22 cellular contexts compared by ENCODE assay signal in the genomic region with DNA sequence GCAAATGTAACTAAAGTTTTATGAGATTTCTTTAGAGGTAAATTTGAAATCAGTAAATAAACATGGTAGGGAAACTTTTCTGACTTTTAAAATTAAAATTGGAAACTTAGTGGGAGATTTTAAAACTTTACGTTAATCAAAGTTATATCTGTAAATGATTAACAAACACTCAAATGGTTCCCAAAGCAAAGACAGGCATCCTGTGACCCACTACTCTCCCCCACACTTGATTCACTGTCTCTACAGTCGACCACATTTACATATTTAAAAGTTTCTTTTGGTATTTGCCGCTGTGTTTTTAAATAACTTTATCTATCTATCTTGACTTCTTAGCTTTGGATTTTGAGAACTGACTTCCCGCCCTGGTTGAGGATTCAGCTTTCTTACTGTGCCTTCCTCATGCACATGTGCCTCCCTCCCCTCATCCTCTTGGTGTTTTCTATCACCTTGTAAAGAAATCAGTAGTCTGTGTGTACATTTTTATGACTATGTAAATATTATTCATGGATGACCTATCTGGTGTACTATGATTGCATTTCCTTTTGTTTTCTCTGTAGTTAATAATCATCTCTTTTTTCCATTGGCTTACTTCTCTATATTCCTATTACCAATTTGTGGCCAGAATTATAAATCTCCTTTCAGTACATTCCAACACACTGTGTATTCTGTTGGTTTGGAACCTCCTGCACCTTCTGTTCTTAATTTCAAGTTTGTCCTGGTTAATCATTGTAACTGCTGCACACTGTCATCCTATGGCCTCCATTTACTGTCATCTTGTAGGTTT.
DNase-seq lines count a peak whose midpoint lies in the region; ATAC-seq and TF ChIP-seq lines count a peak whose summit lies in the region.
"Had no signal": no experiment of that assay in that cellular context is flagged by ENCODE, and none has a peak within 500 bp of the region (broad histone marks: within the 10 kb centered on the region; RNA-seq: fewer than 3 reads in every experiment).

No MANE protein-coding gene starts in this region.

- H2AK5ac ChIP-seq in H9 (ENCODE audit: insufficient read length, low read length) (no peak overlapping the region), trophoblast cell (ENCODE audit: low read length) (no peak overlapping the region)

- no peak overlapping the region for H2BK120ac ChIP-seq in H9 (ENCODE audit: low read depth, low read length, poor library complexity, severe bottlenecking)
- H2BK120ac ChIP-seq in trophoblast cell (ENCODE audit: insufficient read depth, low read length, poor library complexity) = no peak overlapping the region

- H2AFZ ChIP-seq in H9 (ENCODE audit: low read length) (no peak overlapping the region), hepatocyte (no peak overlapping the region), trophoblast cell (ENCODE audit: insufficient read depth, low read length, poor library complexity) (no peak overlapping the region)

- no peak for TF ChIP-seq CTCF in H9 (conservative IDR thresholded peaks at IDR 0.05)
- no peak for TF ChIP-seq CTCF in RWPE2 (IDR thresholded peaks at IDR 0.05; ENCODE audit: poor library complexity, severe bottlenecking)
- TF ChIP-seq CTCF in hepatocyte (IDR thresholded peaks at IDR 0.05; ENCODE audit: poor library complexity) = no peak
- no peak for TF ChIP-seq CTCF in BE2C (IDR thresholded peaks at IDR 0.05; ENCODE audit: low read depth, low read length)

- intact Hi-C loops in aorta (cut with DNase I) = no loop called here

- H3K18ac ChIP-seq in H9 (ENCODE audit: insufficient read length, low read depth, low read length) (no peak overlapping the region), trophoblast cell (ENCODE audit: low read length) (no peak overlapping the region)

- H3K23me2 ChIP-seq in H9 (ENCODE audit: insufficient read length, low read depth, low read length, poor library complexity, severe bottlenecking) = no peaks in the 10 kb centered on the region

- no peak overlapping the region for H4K12ac ChIP-seq in trophoblast cell (ENCODE audit: low read depth, low read length)

- H4K5ac ChIP-seq in H9 (ENCODE audit: insufficient read length, low read depth, low read length) = no peak overlapping the region

- H2BK20ac ChIP-seq in H9 (ENCODE audit: low read depth, low read length, poor library complexity, severe bottlenecking) = no peak overlapping the region

- no peak overlapping the region for H4K8ac ChIP-seq in H9 (replicated peaks; ENCODE audit: insufficient read length, low read depth, low read length)
- no peak overlapping the region for H4K8ac ChIP-seq in trophoblast cell (ENCODE audit: low read depth, low read length)

- no peaks in the 10 kb centered on the region for H3K9me2 ChIP-seq in hepatocyte (replicated peaks; ENCODE audit: insufficient read depth)

- H3K4me2 ChIP-seq in H9 (ENCODE audit: insufficient read depth, insufficient read length, low read length) = no peak overlapping the region
- H3K4me2 ChIP-seq in hepatocyte = peak overlapping the region; percentile 52
- no peak overlapping the region for H3K4me2 ChIP-seq in trophoblast cell (ENCODE audit: low read length)

- H3K4ac ChIP-seq in H9 (ENCODE audit: low read depth, low read length) = no peak overlapping the region
- H3K4ac ChIP-seq in trophoblast cell (ENCODE audit: low read depth, low read length) = no peak overlapping the region

- no peak overlapping the region for H3K9ac ChIP-seq in H9 (ENCODE audit: extremely low read depth, insufficient read length, low read length)
- no peak overlapping the region for H3K9ac ChIP-seq in trophoblast cell (ENCODE audit: low read length)

- H3K79me2 ChIP-seq in H9 (ENCODE audit: insufficient read depth, low read length) = peaks cover 20% of the 10 kb centered on the region; the same call in 1 of the 2 replicates
- peaks cover 74% of the 10 kb centered on the region for H3K79me2 ChIP-seq in hepatocyte
- H3K79me2 ChIP-seq in trophoblast cell (ENCODE audit: control insufficient read depth, insufficient read depth, low read length, poor library complexity) = peaks cover 4% of the 10 kb centered on the region

- peak; percentile 80 for ATAC-seq in RWPE2 (ENCODE audit: low read depth)
- no peak for ATAC-seq in GM18511 (IDR thresholded peaks at IDR 0.05; ENCODE audit: unreplicated experiment)
- ATAC-seq in aorta (ENCODE audit: low FRiP score) = no peak
- ATAC-seq: gastroesophageal sphincter; naive thymus-derived CD8-positive, alpha-beta T cell; psoas muscle had no signal

- no peaks in the 10 kb centered on the region for H4K20me1 ChIP-seq in H9 (ENCODE audit: control insufficient read depth, insufficient read depth, insufficient read length)
- no peaks in the 10 kb centered on the region for H4K20me1 ChIP-seq in hepatocyte (ENCODE audit: insufficient read depth, poor library complexity, severe bottlenecking)

- WGBS in H9 (ENCODE audit: extremely low coverage, insufficient read length, low lambda C conversion rate) = no CpG with 5 or more reads among the region's 4 CpGs
- WGBS in hepatocyte (ENCODE audit: low lambda C conversion rate, missing lambda C conversion rate) = 47% methylated on average over 4 of the region's 4 CpGs
- no CpG with 5 or more reads among the region's 4 CpGs for whole genome bisulfite sequencing in trophoblast cell (ENCODE audit: extremely low coverage, insufficient coverage, insufficient read length)
- WGBS in aorta, 2 donors = 80 to 83% methylated on average over 4 of the region's 4 CpGs

- H2BK5ac ChIP-seq in H9 (ENCODE audit: insufficient read length, low read length) (no peak overlapping the region), trophoblast cell (ENCODE audit: low read depth, low read length, poor library complexity) (no peak overlapping the region)

- H3K9me3 ChIP-seq in H9 (ENCODE audit: control insufficient read depth, low read depth, low read length) = no peaks in the 10 kb centered on the region
- no peaks in the 10 kb centered on the region for H3K9me3 ChIP-seq in RWPE2 (ENCODE audit: severe bottlenecking)
- H3K9me3 ChIP-seq in hepatocyte (ENCODE audit: low read depth) = no peaks in the 10 kb centered on the region
- H3K9me3 ChIP-seq in trophoblast cell (ENCODE audit: insufficient read depth, low read depth, low read length) = no peaks in the 10 kb centered on the region
- H3K9me3 ChIP-seq in BE2C = no peaks in the 10 kb centered on the region
- no peaks in the 10 kb centered on the region for H3K9me3 ChIP-seq in aorta (ENCODE audit: control insufficient read depth, low read length)
- H3K9me3 ChIP-seq: gastroesophageal sphincter, psoas muscle, SJCRH30 had no signal

- H3K36me3 Mint-ChIP-seq in H9 (ENCODE audit: insufficient read depth in 1 of 3, low read depth in 3 of 3) = peaks cover 0 to 5% (median 0%) of the 10 kb centered on the region in 3 experiments; a peak in 2 of 7 replicates

- H3K4me1 ChIP-seq in H9 (ENCODE audit: insufficient read depth, low read length) (peaks cover 11% of the 10 kb centered on the region; the same call in 1 of the 2 replicates), RWPE2 (ENCODE audit: insufficient read depth, poor library complexity, severe bottlenecking) (peaks cover 32% of the 10 kb centered on the region), hepatocyte (ENCODE audit: insufficient read depth) (peaks cover 34% of the 10 kb centered on the region), trophoblast cell (ENCODE audit: control insufficient read depth in 1 of 2, insufficient read depth in 2 of 2, low read length in 2 of 2) (peaks cover 0 to 4% of the 10 kb centered on the region in 2 experiments), BE2C (no peaks in the 10 kb centered on the region; the same call in 1 of the 2 replicates), aorta (ENCODE audit: control insufficient read depth in 1 of 2, insufficient read depth in 2 of 2, low read length in 2 of 2) (peaks cover 0 to 9% of the 10 kb centered on the region in 2 donors)

- H3K56ac ChIP-seq in H9 (ENCODE audit: insufficient read length, low read depth, low read length) = no peak overlapping the region

- H3K36me3 ChIP-seq in RWPE2 (ENCODE audit: low read depth) (no peaks in the 10 kb centered on the region), hepatocyte (replicated peaks; ENCODE audit: insufficient read depth, low read depth) (no peaks in the 10 kb centered on the region), trophoblast cell (ENCODE audit: control insufficient read depth in 1 of 2, insufficient read depth in 2 of 2, low read length in 2 of 2) (no peaks in the 10 kb centered on the region), BE2C (no peaks in the 10 kb centered on the region), aorta (ENCODE audit: control insufficient read depth in 1 of 2, insufficient read depth in 2 of 2, low read length in 1 of 2) (no peaks in the 10 kb centered on the region)
- H3K36me3 ChIP-seq: gastroesophageal sphincter, SJCRH30, WERI-Rb-1 had no signal

- no peaks in the 10 kb centered on the region for H3K27me3 Mint-ChIP-seq in H9 (ENCODE audit: low read depth)
- H3K27me3 Mint-ChIP-seq: activated naive CD4-positive, alpha-beta T cell treated with anti-CD3 and anti-CD28 coated beads, Interleukin-2, amount 50 U/mL, for 24 hours had no signal

- H3K23ac ChIP-seq in H9 (ENCODE audit: insufficient read length, low read depth, low read length) (no peak overlapping the region), trophoblast cell (ENCODE audit: low read length) (peak overlapping the region; percentile 90)

- H3K14ac ChIP-seq in H9 (ENCODE audit: insufficient read depth, low read length) (no peak overlapping the region), trophoblast cell (ENCODE audit: low read length) (no peak overlapping the region)

- no peak overlapping the region for H2BK12ac ChIP-seq in H9 (ENCODE audit: insufficient read length, low read depth, low read length)
- H2BK12ac ChIP-seq in trophoblast cell (ENCODE audit: low read length) = no peak overlapping the region

- H3K27ac ChIP-seq in H9 (ENCODE audit: insufficient read length, low read depth, low read length) (no peak overlapping the region), RWPE2 (ENCODE audit: poor library complexity, severe bottlenecking) (peak overlapping the region; percentile 23), hepatocyte (peak overlapping the region; percentile 21), trophoblast cell (ENCODE audit: low read depth, low read length) (no peak overlapping the region), aorta (ENCODE audit: low read depth in 1 of 2, low read length in 2 of 2) (no peak overlapping the region)
- H3K27ac ChIP-seq: gastroesophageal sphincter, psoas muscle, SJCRH30, WERI-Rb-1 had no signal

- H3K4me3 Mint-ChIP-seq in H9 = no peak overlapping the region
- H3K4me3 Mint-ChIP-seq: activated CD4-positive, alpha-beta memory T cell treated with anti-CD3 and anti-CD28 coated beads, Interleukin-2, amount 10 ng/mL, durations not matched to agents 7 days and 5 days; activated naive CD4-positive, alpha-beta T cell treated with anti-CD3 and anti-CD28 coated beads, Interleukin-2, amount 50 U/mL, for 24 hours; activated T-cell treated with anti-CD3 and anti-CD28 coated beads, Interleukin-2, amount 50 U/mL, for 24 hours; naive thymus-derived CD8-positive, alpha-beta T cell; T-helper 1 cell treated with Interleukin-12 subunit alpha and Interleukin-12 subunit beta and Interleukin-4 antibody, amounts not matched to agents 30 μg/mL and 1 μg/mL, for 36 hours had no signal

- DNase-seq in H9 = no peak
- DNase-seq in RWPE2 (ENCODE audit: low spot score) = no peak
- no peak for DNase-seq in hepatocyte (ENCODE audit: low spot score)
- DNase-seq in trophoblast cell = no peak
- DNase-seq in BE2C = no peak
- DNase-seq in DMS79 treated with DMSO at 0.1 percent for 48 hours (lab: John Stamatoyannopoulos, UW) = no peak
- no peak for DNase-seq in aorta
- DNase-seq: activated CD4-positive, alpha-beta memory T cell treated with anti-CD3 and anti-CD28 coated beads, Interleukin-2, amount 10 ng/mL, durations not matched to agents 7 days and 5 days; activated T-cell treated with anti-CD3 and anti-CD28 coated beads, Interleukin-2, amount 50 U/mL, for 24 hours; AML-193; erythroblast; KBM-7; naive thymus-derived CD8-positive, alpha-beta T cell; NCI-H510A; psoas muscle; SJCRH30; WERI-Rb-1 had no signal

- H3K9me3 Mint-ChIP-seq in H9 = no peaks in the 10 kb centered on the region
- H3K9me3 Mint-ChIP-seq: activated CD4-positive, alpha-beta memory T cell treated with anti-CD3 and anti-CD28 coated beads, Interleukin-2, amount 10 ng/mL, durations not matched to agents 7 days and 5 days; activated naive CD4-positive, alpha-beta T cell treated with anti-CD3 and anti-CD28 coated beads, Interleukin-2, amount 50 U/mL, for 24 hours; activated T-cell treated with anti-CD3 and anti-CD28 coated beads, Interleukin-2, amount 50 U/mL, for 24 hours; naive thymus-derived CD8-positive, alpha-beta T cell; T-helper 1 cell treated with Interleukin-12 subunit alpha and Interleukin-12 subunit beta and Interleukin-4 antibody, amounts not matched to agents 30 μg/mL and 1 μg/mL, for 36 hours had no signal

- no peak overlapping the region for H2BK15ac ChIP-seq in H9 (ENCODE audit: low read depth, low read length)

- no peak overlapping the region for H3K4me3 ChIP-seq in RWPE2 (ENCODE audit: severe bottlenecking)
- no peak overlapping the region for H3K4me3 ChIP-seq in hepatocyte
- H3K4me3 ChIP-seq in trophoblast cell (ENCODE audit: low read depth, low read length) = no peak overlapping the region
- H3K4me3 ChIP-seq in BE2C (ENCODE audit: low read depth, low read length) = no peak overlapping the region
- H3K4me3 ChIP-seq in aorta (ENCODE audit: low read length in 2 of 2) = no peak overlapping the region
- H3K4me3 ChIP-seq: gastroesophageal sphincter, lung, psoas muscle, SJCRH30 had no signal

- H3K27ac Mint-ChIP-seq in H9 = peak overlapping the region; percentile 2 to 41 (median 5); a peak in 5 of 7 replicates
- H3K27ac Mint-ChIP-seq: activated CD4-positive, alpha-beta memory T cell treated with anti-CD3 and anti-CD28 coated beads, Interleukin-2, amount 10 ng/mL, durations not matched to agents 7 days and 5 days; activated naive CD4-positive, alpha-beta T cell treated with anti-CD3 and anti-CD28 coated beads, Interleukin-2, amount 50 U/mL, for 24 hours; activated T-cell treated with anti-CD3 and anti-CD28 coated beads, Interleukin-2, amount 50 U/mL, for 24 hours; naive thymus-derived CD8-positive, alpha-beta T cell; T-helper 1 cell treated with Interleukin-12 subunit alpha and Interleukin-12 subunit beta and Interleukin-4 antibody, amounts not matched to agents 30 μg/mL and 1 μg/mL, for 36 hours had no signal

- H4K91ac ChIP-seq in H9 (ENCODE audit: insufficient read length, low read depth, low read length) (no peak overlapping the region), trophoblast cell (ENCODE audit: low read depth, low read length) (no peak overlapping the region)

- H3K79me1 ChIP-seq in H9 (ENCODE audit: insufficient read depth, low read depth, low read length, poor library complexity, severe bottlenecking) (peaks cover 5% of the 10 kb centered on the region), trophoblast cell (ENCODE audit: low read length) (no peaks in the 10 kb centered on the region)

- H3K27me3 ChIP-seq in H9 (ENCODE audit: insufficient read depth, low read length) (no peaks in the 10 kb centered on the region), RWPE2 (ENCODE audit: insufficient read depth, poor library complexity, severe bottlenecking) (no peaks in the 10 kb centered on the region), hepatocyte (no peaks in the 10 kb centered on the region), trophoblast cell (ENCODE audit: insufficient read depth, low read length) (no peaks in the 10 kb centered on the region), BE2C (no peaks in the 10 kb centered on the region), aorta (ENCODE audit: control insufficient read depth in 1 of 2, insufficient read depth in 2 of 2, low read length in 1 of 2) (no peaks in the 10 kb centered on the region)
- H3K27me3 ChIP-seq: gastroesophageal sphincter, SJCRH30 had no signal

- H3T11ph ChIP-seq in H9 (ENCODE audit: low read length) = no peak overlapping the region

- peaks cover 53 to 54% of the 10 kb centered on the region in 2 experiments for H3K4me1 Mint-ChIP-seq in H9
- H3K4me1 Mint-ChIP-seq: activated CD4-positive, alpha-beta memory T cell treated with anti-CD3 and anti-CD28 coated beads, Interleukin-2, amount 10 ng/mL, durations not matched to agents 7 days and 5 days had no signal

Comparison
In these comparisons a context has a peak if more than half of its experiments do, and no peak if none do; other contexts are left out.
1. H3K27ac ChIP-seq: peak in RWPE2 (single experiment) and hepatocyte (single experiment); none in H9 (single experiment), trophoblast cell (single experiment) and aorta (0 of 2).